Comparison of ENCODE assay signal across 8 cellular contexts in the genomic region with DNA sequence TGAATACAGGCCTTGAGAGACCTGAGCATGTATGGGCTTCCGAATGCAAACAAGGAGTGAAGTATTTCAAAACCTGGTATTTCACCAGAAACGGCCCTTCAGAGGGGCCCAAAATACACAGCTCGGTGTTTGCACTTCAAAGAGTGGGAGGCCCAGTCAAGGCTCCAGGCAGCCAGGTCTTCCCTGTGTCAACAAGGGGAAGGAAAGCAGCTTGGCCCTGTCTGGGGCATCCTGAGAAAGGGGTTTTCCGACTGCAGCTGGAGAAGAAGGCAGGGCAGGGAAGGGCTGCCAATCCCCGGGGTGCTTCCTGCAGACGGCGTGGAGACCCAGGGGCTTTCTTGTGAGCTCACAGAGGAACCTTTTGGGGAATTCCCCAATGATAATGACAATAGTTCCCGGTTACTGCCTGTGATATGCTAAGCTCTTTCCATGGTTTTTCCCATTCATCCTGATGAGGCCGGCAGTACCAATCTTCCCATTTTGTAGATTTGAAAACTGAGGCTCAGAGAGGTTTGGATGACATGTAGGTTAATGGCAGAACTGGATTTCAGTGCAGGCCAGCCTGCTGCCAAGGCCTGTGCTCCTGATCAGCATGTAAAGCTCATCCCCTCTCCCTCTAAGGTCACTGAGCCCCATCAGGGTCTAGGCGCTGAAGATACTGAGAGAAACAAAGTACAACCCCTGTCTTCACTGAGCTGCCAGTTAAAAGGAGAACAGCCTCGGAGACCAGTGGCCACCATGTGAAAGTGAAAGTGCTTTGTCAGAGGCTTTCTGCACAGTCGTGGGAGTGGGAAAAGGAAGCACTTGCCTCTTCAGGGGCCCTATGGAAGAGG.
DNase-seq lines count a peak whose midpoint lies in the region; ATAC-seq and TF ChIP-seq lines count a peak whose summit lies in the region.

No MANE protein-coding gene starts in this region.

- peaks cover 11% of the 10 kb centered on the region for H3K4me1 ChIP-seq in MM.1S (ENCODE audit: low read length)
- H3K4me1 ChIP-seq in subcutaneous abdominal adipose tissue (ENCODE audit: control insufficient read depth in 5 of 5, insufficient read depth in 5 of 5, low read length in 5 of 5), result peaks cover 2 to 33% (median 25%) of the 10 kb centered on the region in 5 donors

- no peaks in the 10 kb centered on the region for H3K9me2 ChIP-seq in MM.1S (replicated peaks; ENCODE audit: insufficient read depth, low read length)

- no peak overlapping the region for H3K9ac ChIP-seq in MM.1S (ENCODE audit: low read length)
- no peak overlapping the region for H3K9ac ChIP-seq in subcutaneous abdominal adipose tissue (ENCODE audit: low read length in 5 of 5)

- H3K27ac ChIP-seq in MM.1S (ENCODE audit: low read length), result no peak overlapping the region
- no peak overlapping the region for H3K27ac ChIP-seq in subcutaneous abdominal adipose tissue (ENCODE audit: low read depth, low read length)

- no peak for ATAC-seq in GM18502 (IDR thresholded peaks at IDR 0.05; ENCODE audit: poor library complexity, unreplicated experiment)
- no peak for ATAC-seq in HG03378 (IDR thresholded peaks at IDR 0.05; ENCODE audit: unreplicated experiment)

- DNase-seq in GDM1 (lab: John Stamatoyannopoulos, UW), result peak; percentile 64
- peak; percentile 10 for DNase-seq in MM.1S
- peak; percentile 77 for DNase-seq in activated effector memory CD4-positive, alpha-beta T cell treated with anti-CD3 and anti-CD28 coated beads, Interleukin-2, amount 50 U/mL, for 16 hours
- DNase-seq in iris pigment epithelial cell (ENCODE audit: low read depth), result peak; percentile 77
- no peak for DNase-seq in hippocampal formation (lab: John Stamatoyannopoulos, UW)

- no peaks in the 10 kb centered on the region for H3K79me2 ChIP-seq in MM.1S (ENCODE audit: low read length)

- no peak for TF ChIP-seq CTCF in MM.1S (IDR thresholded peaks at IDR 0.05; ENCODE audit: low read length)

- H3K27me3 ChIP-seq in MM.1S (replicated peaks; ENCODE audit: insufficient read depth, low read length) (no peaks in the 10 kb centered on the region), subcutaneous abdominal adipose tissue (ENCODE audit: control insufficient read depth in 5 of 5, insufficient read depth in 4 of 5, low read length in 5 of 5) (peaks cover 0 to 22% (median 0%) of the 10 kb centered on the region in 5 donors)

- no peaks in the 10 kb centered on the region for H3K9me3 ChIP-seq in MM.1S (replicated peaks; ENCODE audit: insufficient read depth, low read length)
- H3K9me3 ChIP-seq in subcutaneous abdominal adipose tissue (ENCODE audit: control insufficient read depth in 5 of 5, low read length in 5 of 5), result no peaks in the 10 kb centered on the region

- H4K20me1 ChIP-seq in MM.1S (ENCODE audit: insufficient read depth, low read length), result no peaks in the 10 kb centered on the region

- no peak overlapping the region for H3K4me2 ChIP-seq in MM.1S (ENCODE audit: low read depth, low read length)

- H2AFZ ChIP-seq in MM.1S (ENCODE audit: low read length), result no peak overlapping the region

- H3F3A ChIP-seq in MM.1S (ENCODE audit: insufficient read depth, low read length), result no peaks in the 10 kb centered on the region

- H3K36me3 ChIP-seq in MM.1S (replicated peaks; ENCODE audit: insufficient read depth, low read length), result no peaks in the 10 kb centered on the region
- no peaks in the 10 kb centered on the region for H3K36me3 ChIP-seq in subcutaneous abdominal adipose tissue (ENCODE audit: control insufficient read depth in 5 of 5, insufficient read depth in 5 of 5, low read length in 5 of 5)

- H3K4me3 ChIP-seq in MM.1S (ENCODE audit: low read length) (no peak overlapping the region), subcutaneous abdominal adipose tissue (ENCODE audit: low read depth in 1 of 5, low read length in 5 of 5) (peak overlapping the region in 4 of 5 donors; percentile 36 to 54 (median 44))

Comparison
In these comparisons a context has a peak if more than half of its experiments do, and no peak if none do; other contexts are left out.
1. DNase-seq: peak in GDM1 (single experiment), MM.1S (single experiment), activated effector memory CD4-positive, alpha-beta T cell treated with anti-CD3 and anti-CD28 coated beads, Interleukin-2, amount 50 U/mL, for 16 hours (single experiment) and iris pigment epithelial cell (single experiment); none in hippocampal formation (0 of 2).